5 cellular contexts compared by ENCODE assay signal in the genomic region with DNA sequence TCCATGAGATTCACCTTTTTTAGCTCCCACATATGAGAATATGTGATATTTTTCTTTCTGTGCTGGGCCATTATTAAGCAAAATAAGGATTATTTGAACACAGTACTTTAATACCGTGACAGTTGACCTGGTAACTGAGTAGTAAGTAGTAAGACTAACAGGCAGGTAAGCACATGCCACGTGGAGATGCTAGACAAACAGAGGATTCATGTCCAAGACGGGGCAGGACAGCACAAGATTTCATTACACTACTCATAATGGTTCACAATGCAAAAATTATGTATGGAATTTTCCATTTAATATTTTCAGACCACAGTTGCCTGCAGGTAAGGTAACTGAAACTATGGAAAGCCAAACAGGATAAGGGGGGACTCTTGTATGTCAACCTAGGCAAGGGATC. TPM values are rescaled to one million over a fixed set of nuclear protein-coding genes. Genes with fewer than 3 reads are reported as not detected.
"Had no signal": no experiment of that assay in that cellular context is flagged by ENCODE, and none has a peak within 500 bp of the region (broad histone marks: within the 10 kb centered on the region; RNA-seq: fewer than 3 reads in every experiment).

No MANE protein-coding gene starts in this region.

RNA-seq across cellular contexts. Expression of a gene that starts 22.3 kb away (rescaled TPM):
- total RNA-seq: HT1080 had no signal

RNA-seq across cellular contexts. Expression of a gene that starts 34.4 kb away (rescaled TPM):
- total RNA-seq: HepG2, HT-29, HT1080, IMR-90, K562 had no signal
- polyA plus RNA-seq: IMR-90 had no signal
